Comparison of ENCODE assay signal across 18 cellular contexts in genomic region chr7:46774515-46774914, GRCh38.
A peak's percentile ranks its signal among the peaks of the same experiment; 100 is the strongest.
DNase-seq lines count a peak whose midpoint lies in the region; ATAC-seq and TF ChIP-seq lines count a peak whose summit lies in the region.
"Had no signal": no experiment of that assay in that cellular context is flagged by ENCODE, and none has a peak within 500 bp of the region (broad histone marks: within the 10 kb centered on the region; RNA-seq: fewer than 3 reads in every experiment).

No MANE protein-coding gene starts in this region.

- H4K12ac ChIP-seq in trophoblast cell (ENCODE audit: low read depth, low read length) = no peak overlapping the region

- no peak overlapping the region for H3K18ac ChIP-seq in trophoblast cell (ENCODE audit: low read length)

- no peaks in the 10 kb centered on the region for H3K79me2 ChIP-seq in trophoblast cell (ENCODE audit: control insufficient read depth, insufficient read depth, low read length, poor library complexity)

- no peak overlapping the region for H4K91ac ChIP-seq in trophoblast cell (ENCODE audit: low read depth, low read length)

- no peaks in the 10 kb centered on the region for H3K79me1 ChIP-seq in trophoblast cell (ENCODE audit: low read length)

- H3K4me1 ChIP-seq in left ventricle myocardium inferior (peaks cover 38% of the 10 kb centered on the region), gastrocnemius medialis (peaks cover 18 to 43% of the 10 kb centered on the region in 2 donors), trophoblast cell (ENCODE audit: control insufficient read depth in 1 of 2, insufficient read depth in 2 of 2, low read length in 2 of 2) (no peaks in the 10 kb centered on the region)
- no peaks in the 10 kb centered on the region for H3K4me1 ChIP-seq in CD8-positive, alpha-beta memory T cell (ENCODE audit: insufficient read depth, low read length)
- H3K4me1 ChIP-seq: HAP-1, SJSA1 had no signal

- no CpG with 5 or more reads among the region's 1 CpG for WGBS in trophoblast cell (ENCODE audit: extremely low coverage, insufficient coverage, insufficient read length)

- H2BK5ac ChIP-seq in trophoblast cell (ENCODE audit: low read depth, low read length, poor library complexity) = no peak overlapping the region

- no peak overlapping the region for H2AFZ ChIP-seq in trophoblast cell (ENCODE audit: insufficient read depth, low read length, poor library complexity)

- POLR2A ChIA-PET in CD8-positive, alpha-beta memory T cell (lab: Charles Lee) = no interaction called here

- no peak overlapping the region for H3K23ac ChIP-seq in trophoblast cell (ENCODE audit: low read length)

- no peak overlapping the region for H3K14ac ChIP-seq in trophoblast cell (ENCODE audit: low read length)

- no peaks in the 10 kb centered on the region for H3K4me1 Mint-ChIP-seq in CD8-positive, alpha-beta memory T cell
- H3K4me1 Mint-ChIP-seq: CD4-positive, alpha-beta memory T cell had no signal

- TF ChIP-seq CTCF in left ventricle myocardium inferior (IDR thresholded peaks at IDR 0.05; ENCODE audit: borderline replicate concordance) = no peak
- TF ChIP-seq CTCF in gastrocnemius medialis (IDR thresholded peaks at IDR 0.05 in 4 of 5, conservative IDR thresholded peaks at IDR 0.05 in 1 of 5) = no peak

- CTCF ChIA-PET in CD8-positive, alpha-beta memory T cell (lab: Charles Lee) = no interaction called here

- peak; percentile 84 for ATAC-seq in Right ventricle myocardium superior (ENCODE audit: poor library complexity)
- peak; percentile 96 for ATAC-seq in gastrocnemius medialis
- no peak for ATAC-seq in HG03460 (IDR thresholded peaks at IDR 0.05; ENCODE audit: unreplicated experiment)
- no peak for ATAC-seq in GM18909 (IDR thresholded peaks at IDR 0.05; ENCODE audit: poor library complexity, unreplicated experiment)
- ATAC-seq: K562 had no signal

- H3K4me3 ChIP-seq in left ventricle myocardium inferior (no peak overlapping the region), gastrocnemius medialis (no peak overlapping the region), trophoblast cell (ENCODE audit: low read depth, low read length) (no peak overlapping the region)
- H3K4me3 ChIP-seq in CD8-positive, alpha-beta memory T cell (ENCODE audit: low read length) = no peak overlapping the region
- H3K4me3 ChIP-seq: HAP-1, K562, SJSA1 had no signal

- H3K4me2 ChIP-seq in trophoblast cell (ENCODE audit: low read length) = no peak overlapping the region

- H2BK120ac ChIP-seq in trophoblast cell (ENCODE audit: insufficient read depth, low read length, poor library complexity) = no peak overlapping the region

- H4K8ac ChIP-seq in trophoblast cell (ENCODE audit: low read depth, low read length) = no peak overlapping the region

- no peaks in the 10 kb centered on the region for H3K27me3 Mint-ChIP-seq in CD8-positive, alpha-beta memory T cell
- H3K27me3 Mint-ChIP-seq: CD4-positive, alpha-beta memory T cell had no signal

- H3K27me3 ChIP-seq in left ventricle myocardium inferior (ENCODE audit: low read depth) (no peaks in the 10 kb centered on the region), gastrocnemius medialis (no peaks in the 10 kb centered on the region), trophoblast cell (ENCODE audit: insufficient read depth, low read length) (no peaks in the 10 kb centered on the region)
- no peaks in the 10 kb centered on the region for H3K27me3 ChIP-seq in CD8-positive, alpha-beta memory T cell (ENCODE audit: insufficient read depth, low read length, poor library complexity, severe bottlenecking)
- H3K27me3 ChIP-seq: SJSA1 had no signal

- no peak overlapping the region for H3K4ac ChIP-seq in trophoblast cell (ENCODE audit: low read depth, low read length)

- in situ Hi-C loops in gastrocnemius medialis (cut with MboI; ENCODE audit: low sequenced_read_pairs in 4 of 4) = no loop called here

- peak overlapping the region; percentile 68 for H3K27ac ChIP-seq in left ventricle myocardium inferior (replicated peaks)
- peak overlapping the region; percentile 41 to 80 (median 67) for H3K27ac ChIP-seq in gastrocnemius medialis
- no peak overlapping the region for H3K27ac ChIP-seq in CD8-positive, alpha-beta memory T cell (ENCODE audit: low read depth, low read length)
- H3K27ac ChIP-seq in trophoblast cell (ENCODE audit: low read depth, low read length) = no peak overlapping the region
- H3K27ac ChIP-seq: RWPE1, SJSA1 had no signal

- H3K9me3 Mint-ChIP-seq in CD8-positive, alpha-beta memory T cell = peaks cover 0 to 20% (median 9%) of the 10 kb centered on the region in 5 donors

- DNase-seq in Right ventricle myocardium superior = peak; percentile 64
- no peak for DNase-seq in cardiac septum (ENCODE audit: low spot score)
- DNase-seq in left ventricle myocardium inferior = peak; percentile 48
- peak; percentile 45 to 76 for DNase-seq in gastrocnemius medialis
- DNase-seq in CD8-positive, alpha-beta memory T cell = no peak
- DNase-seq in trophoblast cell = no peak
- DNase-seq: CD4-positive, alpha-beta memory T cell; DMS79; NCI-H1417 treated with DMSO at 0.1 percent for 48 hours; NCI-H1930; NCI-H69; NK-92 treated with Interleukin-12 subunit alpha and Interleukin-12 subunit beta, amount 100 ng/mL, for 24 hours had no signal

- no peak overlapping the region for H3K9ac ChIP-seq in trophoblast cell (ENCODE audit: low read length)

- H3K4me3 Mint-ChIP-seq in CD8-positive, alpha-beta memory T cell = no peak overlapping the region
- H3K4me3 Mint-ChIP-seq: CD4-positive, alpha-beta memory T cell had no signal

- intact Hi-C loops in Right ventricle myocardium superior (cut with DNase I) = no loop called here
- intact Hi-C loops in cardiac septum (cut with DNase I) = loop anchor here (10.0 kb wide), 1 partner anchor 850 kb away; the partner anchor contains the start of gene IGFBP3
- intact Hi-C loops in left ventricle myocardium inferior (cut with micrococcal nuclease) = no loop called here
- intact Hi-C loops in gastrocnemius medialis (cut with DNase I; ENCODE audit: low total_unique reads) = loop anchor here (10.0 kb wide), 2 partner anchors 310 to 480 kb away; no protein-coding TSS in a partner anchor

- H2BK12ac ChIP-seq in trophoblast cell (ENCODE audit: low read length) = no peak overlapping the region

- H3K9me3 ChIP-seq in left ventricle myocardium inferior (replicated peaks) (peaks cover 11% of the 10 kb centered on the region), gastrocnemius medialis (no peaks in the 10 kb centered on the region), trophoblast cell (ENCODE audit: insufficient read depth, low read depth, low read length) (no peaks in the 10 kb centered on the region)
- H3K9me3 ChIP-seq in CD8-positive, alpha-beta memory T cell (ENCODE audit: low read length) = no peaks in the 10 kb centered on the region
- H3K9me3 ChIP-seq: HAP-1 had no signal

- no peak for TF ChIP-seq POLR2A in gastrocnemius medialis (IDR thresholded peaks at IDR 0.05)

- H2AK5ac ChIP-seq in trophoblast cell (ENCODE audit: low read length) = no peak overlapping the region

- H3K36me3 Mint-ChIP-seq in CD8-positive, alpha-beta memory T cell = no peaks in the 10 kb centered on the region
- H3K36me3 Mint-ChIP-seq: CD4-positive, alpha-beta memory T cell had no signal

- H3K36me3 ChIP-seq in left ventricle myocardium inferior (no peaks in the 10 kb centered on the region), gastrocnemius medialis (no peaks in the 10 kb centered on the region), trophoblast cell (ENCODE audit: control insufficient read depth in 1 of 2, insufficient read depth in 2 of 2, low read length in 2 of 2) (no peaks in the 10 kb centered on the region)
- no peaks in the 10 kb centered on the region for H3K36me3 ChIP-seq in CD8-positive, alpha-beta memory T cell (ENCODE audit: insufficient read depth, low read length)
- H3K36me3 ChIP-seq: HAP-1, SJSA1 had no signal

- H3K27ac Mint-ChIP-seq in CD8-positive, alpha-beta memory T cell = no peak overlapping the region
- H3K27ac Mint-ChIP-seq: CD4-positive, alpha-beta memory T cell had no signal

Comparison
In these comparisons a context has a peak if more than half of its experiments do, and no peak if none do; other contexts are left out.
1. DNase-seq: peak in Right ventricle myocardium superior (single experiment), left ventricle myocardium inferior (single experiment) and gastrocnemius medialis (2 of 2); none in cardiac septum (single experiment), CD8-positive, alpha-beta memory T cell (0 of 5) and trophoblast cell (0 of 2).
2. intact Hi-C loops: an anchor here in cardiac septum (10.0 kb wide) and gastrocnemius medialis (10.0 kb wide); none called in Right ventricle myocardium superior and left ventricle myocardium inferior.
3. ATAC-seq: peak in Right ventricle myocardium superior (single experiment) and gastrocnemius medialis (2 of 2); none in HG03460 (single experiment) and GM18909 (single experiment).
4. H3K27ac ChIP-seq: peak in left ventricle myocardium inferior (single experiment) and gastrocnemius medialis (4 of 4); none in CD8-positive, alpha-beta memory T cell (single experiment) and trophoblast cell (single experiment).